Comparison of ENCODE assay signal across 29 cellular contexts in genomic region chr10:47441973-47442750, GRCh38. TPM values are rescaled to one million over a fixed set of nuclear protein-coding genes. Genes with fewer than 3 reads are reported as not detected.
"Had no signal": no experiment of that assay in that cellular context is flagged by ENCODE, and none has a peak within 500 bp of the region (broad histone marks: within the 10 kb centered on the region; RNA-seq: fewer than 3 reads in every experiment).

No MANE protein-coding gene starts in this region.

- H3K36me3 ChIP-seq: ascending aorta, esophagus muscularis mucosa, heart left ventricle, neural progenitor cell, thoracic aorta, upper lobe of left lung had no signal

- ATAC-seq: activated CD4-positive, alpha-beta T cell treated with anti-CD3 and anti-CD28 coated beads for 36 hours; activated CD8-positive, alpha-beta T cell treated with anti-CD3 and anti-CD28 coated beads, Interleukin-2, amount 10 ng/mL, durations not matched to agents 7 days and 5 days; foreskin keratinocyte; heart left ventricle; left ventricle myocardium superior; right cardiac atrium had no signal

- H3K27me3 Mint-ChIP-seq: activated naive CD8-positive, alpha-beta T cell treated with anti-CD3 and anti-CD28 coated beads, Interleukin-2, amount 10 ng/mL, durations not matched to agents 7 days and 5 days had no signal

- H3K4me3 ChIP-seq: ascending aorta, esophagus muscularis mucosa, heart left ventricle, neural progenitor cell, thoracic aorta, upper lobe of left lung had no signal

- H3K4me3 Mint-ChIP-seq: activated CD4-positive, alpha-beta T cell treated with anti-CD3 and anti-CD28 coated beads for 36 hours; activated CD8-positive, alpha-beta T cell treated with anti-CD3 and anti-CD28 coated beads, Interleukin-2, amount 10 ng/mL, durations not matched to agents 7 days and 5 days; activated naive CD4-positive, alpha-beta T cell treated with anti-CD3 and anti-CD28 coated beads, Interleukin-2, amount 10 ng/mL, durations not matched to agents 7 days and 5 days; activated naive CD8-positive, alpha-beta T cell treated with anti-CD3 and anti-CD28 coated beads, Interleukin-2, amount 10 ng/mL, durations not matched to agents 7 days and 5 days; activated T-helper 1 cell treated with anti-CD3 and anti-CD28 coated beads, Interleukin-12 subunit alpha, Interleukin-12 subunit beta, Interleukin-2, Interleukin-4 antibody, amounts not matched to agents 30 ng/mL and 10 ng/mL and 1 ng/mL, durations not matched to agents 14 hours and 24 hours and 36 hours; brain; endodermal cell; mesothelial cell of epicardium; neural progenitor cell; stimulated activated naive CD8-positive, alpha-beta T cell treated with anti-CD3 and anti-CD28 coated beads, Interleukin-15, Interleukin-2, amounts not matched to agents 100 ng/mL and 50 ng/mL, for 24 hours had no signal

- DNase-seq: activated CD4-positive, alpha-beta T cell treated with anti-CD3 and anti-CD28 coated beads for 36 hours; activated CD4-positive, CD25-positive, alpha-beta regulatory T cell; activated CD8-positive, alpha-beta T cell treated with anti-CD3 and anti-CD28 coated beads, Interleukin-2, amount 10 ng/mL, durations not matched to agents 7 days and 5 days; activated gamma-delta T cell; activated naive CD4-positive, alpha-beta T cell treated with anti-CD3 and anti-CD28 coated beads, Interleukin-2, amount 10 ng/mL, durations not matched to agents 7 days and 5 days; activated naive CD8-positive, alpha-beta T cell treated with anti-CD3 and anti-CD28 coated beads, Interleukin-2, amount 10 ng/mL, durations not matched to agents 7 days and 5 days; cortex of kidney; endodermal cell; heart left ventricle; kidney glomerular epithelial cell; left ventricle myocardium superior; naive B cell; right cardiac atrium; stimulated activated CD4-positive, alpha-beta T cell treated with anti-CD3 and anti-CD28 coated beads, Interleukin-4, amount 100 ng/mL, for 1 hour; upper lobe of left lung had no signal

- H3K4me1 Mint-ChIP-seq: activated CD4-positive, alpha-beta T cell treated with anti-CD3 and anti-CD28 coated beads for 36 hours; activated naive CD4-positive, alpha-beta T cell treated with anti-CD3 and anti-CD28 coated beads, Interleukin-2, amount 10 ng/mL, durations not matched to agents 7 days and 5 days; activated naive CD8-positive, alpha-beta T cell treated with anti-CD3 and anti-CD28 coated beads, Interleukin-2, amount 10 ng/mL, durations not matched to agents 7 days and 5 days; brain; mesothelial cell of epicardium; naive B cell; neural progenitor cell had no signal

- H3K27me3 ChIP-seq: ascending aorta, foreskin keratinocyte, neural progenitor cell, upper lobe of left lung had no signal

- H3K27ac Mint-ChIP-seq: activated CD4-positive, alpha-beta T cell treated with anti-CD3 and anti-CD28 coated beads for 36 hours; activated CD8-positive, alpha-beta T cell treated with anti-CD3 and anti-CD28 coated beads, Interleukin-2, amount 10 ng/mL, durations not matched to agents 7 days and 5 days; activated naive CD4-positive, alpha-beta T cell treated with anti-CD3 and anti-CD28 coated beads, Interleukin-2, amount 10 ng/mL, durations not matched to agents 7 days and 5 days; activated naive CD8-positive, alpha-beta T cell treated with anti-CD3 and anti-CD28 coated beads, Interleukin-2, amount 10 ng/mL, durations not matched to agents 7 days and 5 days; activated T-helper 1 cell treated with anti-CD3 and anti-CD28 coated beads, Interleukin-12 subunit alpha, Interleukin-12 subunit beta, Interleukin-2, Interleukin-4 antibody, amounts not matched to agents 30 ng/mL and 10 ng/mL and 1 ng/mL, durations not matched to agents 14 hours and 24 hours and 36 hours; brain; endodermal cell; mesothelial cell of epicardium; naive B cell; neural progenitor cell; stimulated activated naive CD8-positive, alpha-beta T cell treated with anti-CD3 and anti-CD28 coated beads, Interleukin-15, Interleukin-2, amounts not matched to agents 100 ng/mL and 50 ng/mL, for 24 hours had no signal

- H3K4me1 ChIP-seq: ascending aorta, esophagus muscularis mucosa, foreskin keratinocyte, heart left ventricle, neural progenitor cell, upper lobe of left lung had no signal

- H3K36me3 Mint-ChIP-seq: activated naive CD4-positive, alpha-beta T cell treated with anti-CD3 and anti-CD28 coated beads, Interleukin-2, amount 10 ng/mL, durations not matched to agents 7 days and 5 days; activated naive CD8-positive, alpha-beta T cell treated with anti-CD3 and anti-CD28 coated beads, Interleukin-2, amount 10 ng/mL, durations not matched to agents 7 days and 5 days; brain; mesothelial cell of epicardium had no signal

- H3K27ac ChIP-seq: ascending aorta, esophagus muscularis mucosa, foreskin keratinocyte, heart left ventricle, neural progenitor cell, thoracic aorta, upper lobe of left lung had no signal

RNA-seq across cellular contexts. Expression of gene ANXA8, which starts 41.8 kb away (rescaled TPM):
- total RNA-seq: activated CD4-positive, alpha-beta T cell treated with anti-CD3 and anti-CD28 coated beads for 36 hours; activated CD8-positive, alpha-beta T cell treated with anti-CD3 and anti-CD28 coated beads, Interleukin-2, amount 10 ng/mL, durations not matched to agents 7 days and 5 days; activated T-helper 1 cell treated with anti-CD3 and anti-CD28 coated beads, Interleukin-12 subunit alpha, Interleukin-12 subunit beta, Interleukin-2, Interleukin-4 antibody, amounts not matched to agents 30 ng/mL and 10 ng/mL and 1 ng/mL, durations not matched to agents 14 hours and 24 hours and 36 hours; ascending aorta; cardiac septum; cerebellum; esophagus muscularis mucosa; thoracic aorta had no signal

RNA-seq across cellular contexts. Expression of gene FAM25G, which starts 49.3 kb away (rescaled TPM):
- total RNA-seq: activated CD4-positive, alpha-beta T cell treated with anti-CD3 and anti-CD28 coated beads for 36 hours; activated CD8-positive, alpha-beta T cell treated with anti-CD3 and anti-CD28 coated beads, Interleukin-2, amount 10 ng/mL, durations not matched to agents 7 days and 5 days; activated naive CD8-positive, alpha-beta T cell treated with anti-CD3 and anti-CD28 coated beads, Interleukin-2, amount 10 ng/mL, durations not matched to agents 7 days and 5 days; activated T-helper 1 cell treated with anti-CD3 and anti-CD28 coated beads, Interleukin-12 subunit alpha, Interleukin-12 subunit beta, Interleukin-2, Interleukin-4 antibody, amounts not matched to agents 30 ng/mL and 10 ng/mL and 1 ng/mL, durations not matched to agents 14 hours and 24 hours and 36 hours; ascending aorta; cardiac septum; cerebellum; endodermal cell; esophagus muscularis mucosa; heart left ventricle; left ventricle myocardium superior; mesothelial cell of epicardium; omental fat pad; right cardiac atrium; subcutaneous adipose tissue; T-helper 1 cell treated with Interleukin-12 subunit alpha and Interleukin-12 subunit beta and Interleukin-4 antibody, amounts not matched to agents 30 ng/mL and 1 ng/mL, for 36 hours; thoracic aorta; upper lobe of left lung had no signal
- polyA plus RNA-seq: heart left ventricle, right cardiac atrium had no signal

RNA-seq across cellular contexts. Expression of gene ZNF488, which starts 58.1 kb away (rescaled TPM):
- total RNA-seq: activated CD8-positive, alpha-beta T cell treated with anti-CD3 and anti-CD28 coated beads, Interleukin-2, amount 10 ng/mL, durations not matched to agents 7 days and 5 days; activated naive CD8-positive, alpha-beta T cell treated with anti-CD3 and anti-CD28 coated beads, Interleukin-2, amount 10 ng/mL, durations not matched to agents 7 days and 5 days; activated T-helper 1 cell treated with anti-CD3 and anti-CD28 coated beads, Interleukin-12 subunit alpha, Interleukin-12 subunit beta, Interleukin-2, Interleukin-4 antibody, amounts not matched to agents 30 ng/mL and 10 ng/mL and 1 ng/mL, durations not matched to agents 14 hours and 24 hours and 36 hours; ascending aorta; left ventricle myocardium superior; right cardiac atrium; T-helper 1 cell treated with Interleukin-12 subunit alpha and Interleukin-12 subunit beta and Interleukin-4 antibody, amounts not matched to agents 30 ng/mL and 1 ng/mL, for 36 hours; thoracic aorta had no signal
